In genomic region chr1:166282391-166283137, GRCh38 we compare ENCODE assay signal across 26 cellular contexts.
"Had no signal": no experiment of that assay in that cellular context is flagged by ENCODE, and none has a peak within 500 bp of the region (broad histone marks: within the 10 kb centered on the region; RNA-seq: fewer than 3 reads in every experiment).

No MANE protein-coding gene starts in this region.

- DNase-seq: cerebellar nuclear complex; cortex of kidney; effector memory CD8-positive, alpha-beta T cell; erythroblast; esophagus squamous epithelium; heart right ventricle; hippocampal formation; left colon; mesenchymal stem cell; mucosa of descending colon; naive B cell; right cardiac atrium; sigmoid colon; stimulated activated CD4-positive, alpha-beta T cell treated with anti-CD3 and anti-CD28 coated beads, Interleukin-2, amount 100 ng/mL, for 24 hours; stimulated activated CD4-positive, alpha-beta T cell treated with anti-CD3 and anti-CD28 coated beads, Interleukin-4, amount 100 ng/mL, for 24 hours; stimulated activated naive CD4-positive, alpha-beta T cell treated with Interleukin-2 at 50 U/mL for 16 hours; stomach; testis had no signal

- H3K27ac Mint-ChIP-seq: effector memory CD8-positive, alpha-beta T cell; mesothelial cell of epicardium; naive B cell; natural killer cell treated with Interleukin-12 subunit alpha and Interleukin-12 subunit beta and Interleukin-15 and Interleukin-18, amount 100 ng/mL, for 72 hours; neural progenitor cell; progenitor cell of endocrine pancreas; stimulated activated effector memory CD8-positive, alpha-beta T cell treated with anti-CD3 and anti-CD28 coated beads, Interleukin-12 subunit alpha, Interleukin-12 subunit beta, amount 100 ng/mL, for 72 hours; type B pancreatic cell had no signal

- H3K27ac ChIP-seq: esophagus squamous epithelium, heart right ventricle, neural progenitor cell, parathyroid adenoma, sigmoid colon, stomach, testis, tibial artery had no signal

- H3K4me1 ChIP-seq: esophagus squamous epithelium, neural progenitor cell, parathyroid adenoma, sigmoid colon, stomach, testis, tibial artery had no signal

- H3K36me3 Mint-ChIP-seq: mesothelial cell of epicardium; naive B cell; natural killer cell treated with Interleukin-12 subunit alpha and Interleukin-12 subunit beta and Interleukin-15 and Interleukin-18, amount 100 ng/mL, for 72 hours; neural progenitor cell; stimulated activated effector memory CD8-positive, alpha-beta T cell treated with anti-CD3 and anti-CD28 coated beads, Interleukin-12 subunit alpha, Interleukin-12 subunit beta, amount 100 ng/mL, for 72 hours; type B pancreatic cell had no signal

- H3K4me3 ChIP-seq: esophagus squamous epithelium, heart right ventricle, mucosa of descending colon, neural progenitor cell, sigmoid colon, stomach, testis, tibial artery had no signal

- H3K4me3 Mint-ChIP-seq: effector memory CD8-positive, alpha-beta T cell; mesothelial cell of epicardium; naive B cell; natural killer cell treated with Interleukin-12 subunit alpha and Interleukin-12 subunit beta and Interleukin-15 and Interleukin-18, amount 100 ng/mL, for 72 hours; neural progenitor cell; stimulated activated effector memory CD8-positive, alpha-beta T cell treated with anti-CD3 and anti-CD28 coated beads, Interleukin-12 subunit alpha, Interleukin-12 subunit beta, amount 100 ng/mL, for 72 hours; type B pancreatic cell had no signal

- H3K27me3 Mint-ChIP-seq: effector memory CD8-positive, alpha-beta T cell; type B pancreatic cell had no signal

- H3K4me1 Mint-ChIP-seq: mesothelial cell of epicardium; naive B cell; neural progenitor cell; stimulated activated effector memory CD8-positive, alpha-beta T cell treated with anti-CD3 and anti-CD28 coated beads, Interleukin-12 subunit alpha, Interleukin-12 subunit beta, amount 100 ng/mL, for 72 hours had no signal

- H3K4me2 ChIP-seq: neural progenitor cell had no signal

- H2AFZ ChIP-seq: neural progenitor cell, parathyroid adenoma had no signal

- H3K9ac ChIP-seq: neural progenitor cell, parathyroid adenoma had no signal

- H3K9me3 Mint-ChIP-seq: neural progenitor cell; stimulated activated effector memory CD8-positive, alpha-beta T cell treated with anti-CD3 and anti-CD28 coated beads, Interleukin-12 subunit alpha, Interleukin-12 subunit beta, amount 100 ng/mL, for 72 hours; type B pancreatic cell had no signal

- ATAC-seq: effector memory CD8-positive, alpha-beta T cell; left colon; mucosa of descending colon; natural killer cell treated with Interleukin-12 subunit alpha and Interleukin-12 subunit beta and Interleukin-15 and Interleukin-18, amount 100 ng/mL, for 72 hours; right cardiac atrium; stimulated activated effector memory CD8-positive, alpha-beta T cell treated with anti-CD3 and anti-CD28 coated beads, Interleukin-12 subunit alpha, Interleukin-12 subunit beta, amount 100 ng/mL, for 72 hours had no signal

- H3K36me3 ChIP-seq: esophagus squamous epithelium, heart right ventricle, neural progenitor cell, sigmoid colon, stomach, tibial artery had no signal

- H3K27me3 ChIP-seq: esophagus squamous epithelium, heart right ventricle, neural progenitor cell, sigmoid colon, stomach, testis, tibial artery had no signal

- H3K79me2 ChIP-seq: parathyroid adenoma had no signal

- H3K9me3 ChIP-seq: esophagus squamous epithelium, mucosa of descending colon, sigmoid colon, testis, tibial artery had no signal
